Comparison of ENCODE assay signal across 20 cellular contexts in genomic region chr20:36785308-36785707, GRCh38. TPM values are rescaled to one million over a fixed set of nuclear protein-coding genes. Genes with fewer than 3 reads are reported as not detected.
DNase-seq lines count a peak whose midpoint lies in the region; ATAC-seq and TF ChIP-seq lines count a peak whose summit lies in the region.
"Had no signal": no experiment of that assay in that cellular context is flagged by ENCODE, and none has a peak within 500 bp of the region (broad histone marks: within the 10 kb centered on the region; RNA-seq: fewer than 3 reads in every experiment).

No MANE protein-coding gene starts in this region.

- no peak overlapping the region for H2AFZ ChIP-seq in smooth muscle cell (ENCODE audit: low read depth)
- H2AFZ ChIP-seq: GM23338 had no signal

- no peaks in the 10 kb centered on the region for H3K9me3 Mint-ChIP-seq in IgD-negative memory B cell
- H3K9me3 Mint-ChIP-seq: CD4-positive, alpha-beta T cell; GM23338; HFFc6 had no signal

- no peaks in the 10 kb centered on the region for H3K27me3 ChIP-seq in right atrium auricular region
- H3K27me3 ChIP-seq in gastroesophageal sphincter, result no peaks in the 10 kb centered on the region
- H3K27me3 ChIP-seq in sigmoid colon, result no peaks in the 10 kb centered on the region
- H3K27me3 ChIP-seq in smooth muscle cell (ENCODE audit: low read depth), result no peaks in the 10 kb centered on the region
- H3K27me3 ChIP-seq in foreskin keratinocyte, result no peaks in the 10 kb centered on the region

- H3K27ac ChIP-seq in right atrium auricular region, result peak overlapping the region; percentile 61 to 76
- H3K27ac ChIP-seq in gastroesophageal sphincter, result peak overlapping the region in 3 of 4 donors; percentile 32 to 75 (median 67)
- peak overlapping the region; percentile 15 to 65 (median 40) for H3K27ac ChIP-seq in sigmoid colon
- no peak overlapping the region for H3K27ac ChIP-seq in smooth muscle cell (ENCODE audit: low read depth)
- no peak overlapping the region for H3K27ac ChIP-seq in foreskin keratinocyte
- H3K27ac ChIP-seq: C4-2B had no signal

- intact Hi-C loops in Right ventricle myocardium inferior (cut with DNase I) (no loop called here), sigmoid colon (cut with DNase I) (no loop called here)

- H3K79me2 ChIP-seq in smooth muscle cell (ENCODE audit: low read depth), result no peaks in the 10 kb centered on the region

- 31% methylated on average over 2 of the region's 2 CpGs; no CpG with 5 or more reads in 1 of the 2 donors for WGBS in gastroesophageal sphincter (ENCODE audit: low coverage in 1 of 2), 2 donors
- 80 to 86% methylated on average over 2 of the region's 2 CpGs for WGBS in sigmoid colon, 2 donors
- WGBS in smooth muscle cell (ENCODE audit: low lambda C conversion rate), result 97% methylated on average over 2 of the region's 2 CpGs

- no peak overlapping the region for H3K9ac ChIP-seq in smooth muscle cell (ENCODE audit: low read depth)

- no peaks in the 10 kb centered on the region for H3F3A ChIP-seq in smooth muscle cell (ENCODE audit: low read depth)

- no peaks in the 10 kb centered on the region for H3K4me1 Mint-ChIP-seq in IgD-negative memory B cell
- H3K4me1 Mint-ChIP-seq: GM23338 had no signal

- H3K4me3 ChIP-seq in right atrium auricular region (no peak overlapping the region), gastroesophageal sphincter (no peak overlapping the region), sigmoid colon (no peak overlapping the region), smooth muscle cell (no peak overlapping the region)
- H3K4me3 ChIP-seq: GM23338 had no signal

- H4K20me1 ChIP-seq in smooth muscle cell (ENCODE audit: low read depth), result peaks cover 30% of the 10 kb centered on the region

- no peak overlapping the region for H3K4me3 Mint-ChIP-seq in IgD-negative memory B cell
- H3K4me3 Mint-ChIP-seq: CD4-positive, alpha-beta T cell; GM23338; HFFc6 had no signal

- TF ChIP-seq CTCF in right atrium auricular region (IDR thresholded peaks at IDR 0.05) (no peak), gastroesophageal sphincter (IDR thresholded peaks at IDR 0.05) (no peak), sigmoid colon (IDR thresholded peaks at IDR 0.05) (no peak), smooth muscle cell (IDR thresholded peaks at IDR 0.05; ENCODE audit: borderline replicate concordance, insufficient read depth, poor library complexity, severe bottlenecking) (no peak), foreskin keratinocyte (conservative IDR thresholded peaks at IDR 0.05) (no peak)

- TF ChIP-seq EP300 in gastroesophageal sphincter (IDR thresholded peaks at IDR 0.05) (no peak), sigmoid colon (IDR thresholded peaks at IDR 0.05) (no peak)

- H3K4me2 ChIP-seq in smooth muscle cell, result no peak overlapping the region
- H3K4me2 ChIP-seq: GM23338 had no signal

- H3K27ac Mint-ChIP-seq in IgD-negative memory B cell, result peak overlapping the region in 2 of 3 donors; percentile 10 to 23
- H3K27ac Mint-ChIP-seq: CD4-positive, alpha-beta T cell; GM23338 had no signal

- TF ChIP-seq POLR2A in gastroesophageal sphincter (IDR thresholded peaks at IDR 0.05) (no peak), sigmoid colon (IDR thresholded peaks at IDR 0.05) (no peak)

- DNase-seq in right atrium auricular region (ENCODE audit: low spot score), result no peak
- no peak for DNase-seq in Right ventricle myocardium inferior (ENCODE audit: missing footprints)
- DNase-seq in sigmoid colon, result no peak
- no peak for DNase-seq in NAMALWA (ENCODE audit: low spot score)
- no peak for DNase-seq in smooth muscle cell (lab: John Stamatoyannopoulos, UW; ENCODE audit: unreplicated experiment)
- no peak for DNase-seq in foreskin keratinocyte
- DNase-seq: ACHN; AML-193; Caco-2; CD4-positive, alpha-beta T cell; DMS153; DMS79; GDM1; HFFc6 had no signal

- peaks cover 5% of the 10 kb centered on the region for H3K36me3 Mint-ChIP-seq in IgD-negative memory B cell

- H3K9me3 ChIP-seq in right atrium auricular region (no peaks in the 10 kb centered on the region), gastroesophageal sphincter (no peaks in the 10 kb centered on the region), sigmoid colon (no peaks in the 10 kb centered on the region), smooth muscle cell (replicated peaks; ENCODE audit: low read depth) (no peaks in the 10 kb centered on the region)
- H3K9me3 ChIP-seq: Caco-2 had no signal

- no peaks in the 10 kb centered on the region for H3K27me3 Mint-ChIP-seq in IgD-negative memory B cell
- H3K27me3 Mint-ChIP-seq: CD4-positive, alpha-beta T cell had no signal

- H3K4me1 ChIP-seq in right atrium auricular region (peaks cover 0 to 9% of the 10 kb centered on the region in 2 donors), gastroesophageal sphincter (peaks cover 0 to 29% (median 0%) of the 10 kb centered on the region in 3 donors), sigmoid colon (peaks cover 0 to 18% (median 10%) of the 10 kb centered on the region in 4 donors), smooth muscle cell (ENCODE audit: low read depth) (no peaks in the 10 kb centered on the region), foreskin keratinocyte (no peaks in the 10 kb centered on the region)
- H3K4me1 ChIP-seq: Caco-2 had no signal

- peaks cover 11% of the 10 kb centered on the region for H3K36me3 ChIP-seq in right atrium auricular region
- peaks cover 0 to 74% of the 10 kb centered on the region in 2 donors for H3K36me3 ChIP-seq in gastroesophageal sphincter
- peaks cover 0 to 42% (median 17%) of the 10 kb centered on the region in 4 donors for H3K36me3 ChIP-seq in sigmoid colon
- H3K36me3 ChIP-seq in smooth muscle cell (ENCODE audit: low read depth), result no peaks in the 10 kb centered on the region

- ATAC-seq in Right ventricle myocardium inferior (no peak), gastroesophageal sphincter (no peak), foreskin keratinocyte (no peak)
- ATAC-seq: GM23338, HCT116, HepG2 had no signal

RNA-seq across cellular contexts. Expression of gene DSN1, which starts 11.7 kb away (rescaled TPM):
- total RNA-seq in right atrium auricular region, result 1 to 10 TPM; 3.1 to 6.3 TPM
- total RNA-seq in Right ventricle myocardium inferior, result 4.4 TPM
- 15.4 TPM for polyA plus RNA-seq in IgD-negative memory B cell
- 1 to 10 TPM; 5.1 to 8.1 (median 6.0) TPM for total RNA-seq in gastroesophageal sphincter
- total RNA-seq in sigmoid colon, result 1 to 10 TPM; 4.4 to 6.4 (median 5.5) TPM
- polyA plus RNA-seq in sigmoid colon, result 10 to 100 TPM in 2 of 3 donors, 1 to 10 TPM in 1; 7.8 to 11.7 (median 11.6) TPM
- 17.0 and 23.0 TPM in 2 replicates for total RNA-seq in smooth muscle cell
- 15.1 and 17.4 TPM in 2 replicates for polyA plus RNA-seq in smooth muscle cell
- 21.3 and 22.6 TPM in 2 replicates for total RNA-seq in foreskin keratinocyte
- 14.4 and 17.0 TPM in 2 replicates for polyA plus RNA-seq in foreskin keratinocyte

RNA-seq across cellular contexts. Expression of gene NDRG3, which starts 39.4 kb away (rescaled TPM):
- 10 to 100 TPM; 19.7 to 33.9 TPM for total RNA-seq in right atrium auricular region
- total RNA-seq in Right ventricle myocardium inferior, result 27.9 TPM
- polyA plus RNA-seq in IgD-negative memory B cell, result 35.4 TPM
- total RNA-seq in gastroesophageal sphincter, result 10 to 100 TPM; 13.3 to 37.1 (median 26.0) TPM
- 10 to 100 TPM; 28.5 to 38.9 (median 31.5) TPM for total RNA-seq in sigmoid colon
- 10 to 100 TPM; 21.6 to 32.1 (median 25.9) TPM for polyA plus RNA-seq in sigmoid colon
- 14.6 and 16.3 TPM in 2 replicates for total RNA-seq in smooth muscle cell
- 13.4 and 18.7 TPM in 2 replicates for polyA plus RNA-seq in smooth muscle cell
- total RNA-seq in foreskin keratinocyte, result 27.6 and 30.4 TPM in 2 replicates
- 22.3 and 22.4 TPM in 2 replicates for polyA plus RNA-seq in foreskin keratinocyte

Comparison
In these comparisons a context has a peak if more than half of its experiments do, and no peak if none do; other contexts are left out.
1. H3K27ac ChIP-seq: peak in right atrium auricular region (2 of 2), gastroesophageal sphincter (3 of 4) and sigmoid colon (4 of 4); none in smooth muscle cell (single experiment) and foreskin keratinocyte (single experiment).